Comparison of ENCODE assay signal across 29 cellular contexts in the genomic region with DNA sequence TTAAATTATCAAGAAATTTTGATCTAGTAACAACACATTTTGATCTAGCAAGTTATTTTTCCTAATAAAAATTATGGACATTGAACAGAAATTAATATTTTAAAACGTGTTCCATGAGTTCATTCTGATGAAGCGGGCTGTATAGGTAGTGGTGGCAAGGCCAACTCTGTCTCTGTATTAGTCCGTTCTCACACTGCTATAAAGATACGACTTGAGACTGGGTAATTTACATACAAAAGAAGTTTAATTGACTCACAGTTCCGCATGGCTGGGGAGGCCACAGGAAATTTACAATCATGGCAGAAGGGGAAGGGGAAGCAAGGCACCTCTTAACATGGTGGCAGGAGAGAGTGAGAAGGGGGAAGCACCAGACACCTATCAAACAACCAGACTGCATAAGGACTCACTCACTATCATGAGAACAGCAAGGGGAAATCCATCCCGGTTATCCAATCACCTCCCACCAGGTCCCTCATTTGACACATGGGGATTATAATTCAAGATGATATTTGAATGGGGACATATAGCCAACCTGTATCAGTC.
DNase-seq lines count a peak whose midpoint lies in the region; ATAC-seq and TF ChIP-seq lines count a peak whose summit lies in the region.
"Had no signal": no experiment of that assay in that cellular context is flagged by ENCODE, and none has a peak within 500 bp of the region (broad histone marks: within the 10 kb centered on the region; RNA-seq: fewer than 3 reads in every experiment).

No MANE protein-coding gene starts in this region.

- H3K36me3 ChIP-seq in OCI-LY1 (ENCODE audit: insufficient read depth, low read length), result no peaks in the 10 kb centered on the region
- H3K36me3 ChIP-seq: cardiac muscle cell, gastroesophageal sphincter, HAP-1, WERI-Rb-1 had no signal

- no peak for TF ChIP-seq CTCF in OCI-LY1 (IDR thresholded peaks at IDR 0.05; ENCODE audit: low read length)

- no peaks in the 10 kb centered on the region for H4K20me1 ChIP-seq in OCI-LY1 (ENCODE audit: insufficient read depth, low read length)

- H3K9ac ChIP-seq in OCI-LY1 (ENCODE audit: low read length), result no peak overlapping the region
- H3K9ac ChIP-seq: KMS-11, parathyroid adenoma, SK-N-SH had no signal

- no peaks in the 10 kb centered on the region for H3F3A ChIP-seq in OCI-LY1 (ENCODE audit: insufficient read depth, low read length)

- H3K9me3 ChIP-seq in OCI-LY1 (ENCODE audit: low read length), result no peaks in the 10 kb centered on the region
- H3K9me3 ChIP-seq: gastroesophageal sphincter, HAP-1, SK-N-SH had no signal

- no peaks in the 10 kb centered on the region for H3K79me2 ChIP-seq in OCI-LY1 (ENCODE audit: insufficient read depth, low read length)
- H3K79me2 ChIP-seq: parathyroid adenoma had no signal

- no peaks in the 10 kb centered on the region for H3K9me2 ChIP-seq in OCI-LY1 (ENCODE audit: low read depth, low read length)
- H3K9me2 ChIP-seq: SK-N-SH had no signal

- peaks cover 21% of the 10 kb centered on the region for H3K4me1 ChIP-seq in OCI-LY1 (ENCODE audit: insufficient read depth, low read length, severe bottlenecking)
- H3K4me1 ChIP-seq: gastroesophageal sphincter, HAP-1, parathyroid adenoma had no signal

- H2AFZ ChIP-seq in OCI-LY1 (ENCODE audit: low read length), result no peak overlapping the region
- H2AFZ ChIP-seq: parathyroid adenoma had no signal

- no peaks in the 10 kb centered on the region for H3K27me3 ChIP-seq in OCI-LY1 (ENCODE audit: insufficient read depth, low read length)
- H3K27me3 ChIP-seq: cardiac muscle cell, gastroesophageal sphincter had no signal

- H3K27me3 Mint-ChIP-seq in stimulated activated memory B cell treated with anti-CD40 and anti-IgM and Interleukin-4, amounts not matched to agents 10 μg/mL and 1 μg/mL and 100 μg/mL, for 72 hours, result no peaks in the 10 kb centered on the region
- H3K27me3 Mint-ChIP-seq: activated T-helper 17 cell treated with anti-CD3 and anti-CD28 coated beads, Interleukin-2, amount 50 U/mL, for 72 hours had no signal

- no peak overlapping the region for H3K4me3 ChIP-seq in OCI-LY1 (ENCODE audit: low read depth, low read length, poor library complexity, severe bottlenecking)
- H3K4me3 ChIP-seq: cardiac muscle cell, coronary artery, gastroesophageal sphincter, HAP-1 had no signal

- no peaks in the 10 kb centered on the region for H3K36me3 Mint-ChIP-seq in stimulated activated memory B cell treated with anti-CD40 and anti-IgM and Interleukin-4, amounts not matched to agents 10 μg/mL and 1 μg/mL and 100 μg/mL, for 72 hours
- H3K36me3 Mint-ChIP-seq: activated naive CD4-positive, alpha-beta T cell treated with anti-CD3 and anti-CD28 coated beads, Interleukin-2, amount 50 U/mL, for 24 hours had no signal

- DNase-seq in NCI-H1930 (lab: John Stamatoyannopoulos, UW) (no peak), NCI-H128 (lab: John Stamatoyannopoulos, UW; ENCODE audit: unreplicated experiment) (no peak)
- DNase-seq in stimulated activated CD4-positive, alpha-beta T cell treated with anti-CD3 and anti-CD28 coated beads, Interleukin-2, amount 100 ng/mL, for 48 hours, result no peak
- no peak for DNase-seq in activated CD8-positive, alpha-beta memory T cell treated with anti-CD3 and anti-CD28 coated beads, Interleukin-2, amount 50 U/mL, for 48 hours
- DNase-seq: activated CD4-positive, alpha-beta T cell treated with anti-CD3 and anti-CD28 coated beads, Interleukin-2, amount 50 U/mL, for 48 hours; activated CD8-positive, alpha-beta memory T cell treated with anti-CD3 and anti-CD28 coated beads, Interleukin-2, amount 50 U/mL, for 4 hours; anterior cingulate cortex; islet precursor cell; left ventricle myocardium superior; NCI-H1694; NCI-H2171; NCI-H524 treated with DMSO at 0.1 percent for 48 hours; right cardiac atrium; SK-N-SH; WERI-Rb-1 had no signal

- peaks cover 13% of the 10 kb centered on the region for H3K4me1 Mint-ChIP-seq in stimulated activated memory B cell treated with anti-CD40 and anti-IgM and Interleukin-4, amounts not matched to agents 10 μg/mL and 1 μg/mL and 100 μg/mL, for 72 hours
- H3K4me1 Mint-ChIP-seq: activated naive CD4-positive, alpha-beta T cell treated with anti-CD3 and anti-CD28 coated beads, Interleukin-2, amount 50 U/mL, for 24 hours; activated T-helper 17 cell treated with anti-CD3 and anti-CD28 coated beads, Interleukin-2, amount 50 U/mL, for 72 hours had no signal

- ATAC-seq in GM21360 (IDR thresholded peaks at IDR 0.05; ENCODE audit: unreplicated experiment) (peak; percentile 52), HG03159 (IDR thresholded peaks at IDR 0.05; ENCODE audit: unreplicated experiment) (peak; percentile 43)
- peak; percentile 43 for ATAC-seq in stimulated activated memory B cell treated with anti-CD40 and anti-IgM and Interleukin-4, amounts not matched to agents 10 μg/mL and 1 μg/mL and 100 μg/mL, for 72 hours
- ATAC-seq: activated T-helper 17 cell treated with anti-CD3 and anti-CD28 coated beads, Interleukin-2, amount 50 U/mL, for 72 hours; gastroesophageal sphincter; left ventricle myocardium superior; right cardiac atrium had no signal

- H3K27ac ChIP-seq in OCI-LY1 (ENCODE audit: low read depth, low read length, poor library complexity, severe bottlenecking), result peak overlapping the region; percentile 37
- H3K27ac ChIP-seq: C4-2B, cardiac muscle cell, coronary artery, gastroesophageal sphincter, KMS-11, parathyroid adenoma, WERI-Rb-1 had no signal

- no peaks in the 10 kb centered on the region for H3K9me3 Mint-ChIP-seq in stimulated activated memory B cell treated with anti-CD40 and anti-IgM and Interleukin-4, amounts not matched to agents 10 μg/mL and 1 μg/mL and 100 μg/mL, for 72 hours
- H3K9me3 Mint-ChIP-seq: activated naive CD4-positive, alpha-beta T cell treated with anti-CD3 and anti-CD28 coated beads, Interleukin-2, amount 50 U/mL, for 24 hours; activated T-helper 17 cell treated with anti-CD3 and anti-CD28 coated beads, Interleukin-2, amount 50 U/mL, for 72 hours; stimulated activated naive CD8-positive, alpha-beta T cell treated with anti-CD3 and anti-CD28 coated beads, Interleukin-15, Interleukin-2, amounts not matched to agents 100 ng/mL and 50 ng/mL, for 24 hours had no signal

- no peak overlapping the region for H3K27ac Mint-ChIP-seq in stimulated activated memory B cell treated with anti-CD40 and anti-IgM and Interleukin-4, amounts not matched to agents 10 μg/mL and 1 μg/mL and 100 μg/mL, for 72 hours
- H3K27ac Mint-ChIP-seq: activated naive CD4-positive, alpha-beta T cell treated with anti-CD3 and anti-CD28 coated beads, Interleukin-2, amount 50 U/mL, for 24 hours; activated T-helper 17 cell treated with anti-CD3 and anti-CD28 coated beads, Interleukin-2, amount 50 U/mL, for 72 hours; stimulated activated naive CD8-positive, alpha-beta T cell treated with anti-CD3 and anti-CD28 coated beads, Interleukin-15, Interleukin-2, amounts not matched to agents 100 ng/mL and 50 ng/mL, for 24 hours had no signal

- H3K4me3 Mint-ChIP-seq in stimulated activated memory B cell treated with anti-CD40 and anti-IgM and Interleukin-4, amounts not matched to agents 10 μg/mL and 1 μg/mL and 100 μg/mL, for 72 hours, result no peak overlapping the region
- H3K4me3 Mint-ChIP-seq: activated naive CD4-positive, alpha-beta T cell treated with anti-CD3 and anti-CD28 coated beads, Interleukin-2, amount 50 U/mL, for 24 hours; activated T-helper 17 cell treated with anti-CD3 and anti-CD28 coated beads, Interleukin-2, amount 50 U/mL, for 72 hours; stimulated activated naive CD8-positive, alpha-beta T cell treated with anti-CD3 and anti-CD28 coated beads, Interleukin-15, Interleukin-2, amounts not matched to agents 100 ng/mL and 50 ng/mL, for 24 hours had no signal

- no peak overlapping the region; the same call in 1 of the 2 replicates for H3K4me2 ChIP-seq in OCI-LY1 (ENCODE audit: low read length)
- H3K4me2 ChIP-seq: KMS-11, SK-N-SH had no signal
